In the genomic region with DNA sequence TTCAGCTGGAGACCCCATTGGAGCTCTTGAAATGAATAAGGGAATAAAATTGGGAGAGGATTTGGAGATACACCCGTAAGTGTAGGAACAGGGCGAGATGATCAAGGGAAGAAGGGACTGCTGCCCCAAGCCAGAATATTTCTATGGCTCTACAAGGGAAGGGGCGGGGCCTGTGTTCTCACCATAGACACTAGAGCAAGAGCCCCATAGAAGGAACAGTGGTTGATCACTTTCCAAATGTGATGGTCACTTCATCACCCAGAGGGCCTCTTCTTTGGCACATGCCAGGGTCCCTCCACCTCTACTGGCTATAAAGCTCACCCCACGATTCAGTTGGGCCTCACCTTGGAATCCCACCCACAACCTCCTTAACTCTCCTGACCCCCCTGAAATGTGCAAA, we compare ENCODE assay signal across 1 cellular context.
TF ChIP-seq lines count a peak whose summit lies in the region.

No MANE protein-coding gene starts in this region.

TF ChIP-seq in neural cell, 6 proteins besides CTCF, POLR2A, EP300 and RAD21:
- no peak for TF ChIP-seq EZH2 (IDR thresholded peaks at IDR 0.05; ENCODE audit: borderline replicate concordance, insufficient read depth, low read length, poor library complexity, severe bottlenecking)
- no peak for TF ChIP-seq REST (IDR thresholded peaks at IDR 0.05; ENCODE audit: borderline replicate concordance)
- TF ChIP-seq MXI1 (conservative IDR thresholded peaks at IDR 0.05; ENCODE audit: poor library complexity, severe bottlenecking) = no peak
- TF ChIP-seq POLR2AphosphoS5 (IDR thresholded peaks at IDR 0.05) = no peak
- no peak for TF ChIP-seq SMC3 (conservative IDR thresholded peaks at IDR 0.05; ENCODE audit: poor library complexity)
- TF ChIP-seq TAF1 (IDR thresholded peaks at IDR 0.05; ENCODE audit: low read depth) = no peak
